In the genomic region with DNA sequence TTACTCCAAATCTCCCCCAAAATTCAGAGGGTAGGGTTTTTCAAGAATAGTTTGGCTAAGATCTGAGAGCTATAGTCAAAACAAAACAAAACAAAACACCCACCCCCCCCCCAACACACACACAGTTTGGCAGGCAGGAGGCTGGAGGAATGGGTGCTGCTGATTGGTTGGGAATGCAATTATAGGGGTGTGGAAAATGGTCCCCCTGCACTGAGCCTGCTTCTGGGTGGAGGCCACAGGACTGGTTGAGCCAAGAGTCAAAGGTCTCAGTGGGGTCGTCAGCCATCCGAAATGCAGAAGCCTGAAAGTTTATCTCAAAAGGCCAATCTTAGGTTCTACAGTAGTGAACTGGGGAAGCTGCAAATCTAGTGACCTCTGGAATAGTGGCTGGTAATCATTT, we compare ENCODE assay signal across 1 cellular context.
TF ChIP-seq lines count a peak whose summit lies in the region.

No MANE protein-coding gene starts in this region.

TF ChIP-seq in GM23338, 12 proteins besides CTCF, POLR2A, EP300 and RAD21 (continued from another document):
- TF ChIP-seq, protein P1, sequence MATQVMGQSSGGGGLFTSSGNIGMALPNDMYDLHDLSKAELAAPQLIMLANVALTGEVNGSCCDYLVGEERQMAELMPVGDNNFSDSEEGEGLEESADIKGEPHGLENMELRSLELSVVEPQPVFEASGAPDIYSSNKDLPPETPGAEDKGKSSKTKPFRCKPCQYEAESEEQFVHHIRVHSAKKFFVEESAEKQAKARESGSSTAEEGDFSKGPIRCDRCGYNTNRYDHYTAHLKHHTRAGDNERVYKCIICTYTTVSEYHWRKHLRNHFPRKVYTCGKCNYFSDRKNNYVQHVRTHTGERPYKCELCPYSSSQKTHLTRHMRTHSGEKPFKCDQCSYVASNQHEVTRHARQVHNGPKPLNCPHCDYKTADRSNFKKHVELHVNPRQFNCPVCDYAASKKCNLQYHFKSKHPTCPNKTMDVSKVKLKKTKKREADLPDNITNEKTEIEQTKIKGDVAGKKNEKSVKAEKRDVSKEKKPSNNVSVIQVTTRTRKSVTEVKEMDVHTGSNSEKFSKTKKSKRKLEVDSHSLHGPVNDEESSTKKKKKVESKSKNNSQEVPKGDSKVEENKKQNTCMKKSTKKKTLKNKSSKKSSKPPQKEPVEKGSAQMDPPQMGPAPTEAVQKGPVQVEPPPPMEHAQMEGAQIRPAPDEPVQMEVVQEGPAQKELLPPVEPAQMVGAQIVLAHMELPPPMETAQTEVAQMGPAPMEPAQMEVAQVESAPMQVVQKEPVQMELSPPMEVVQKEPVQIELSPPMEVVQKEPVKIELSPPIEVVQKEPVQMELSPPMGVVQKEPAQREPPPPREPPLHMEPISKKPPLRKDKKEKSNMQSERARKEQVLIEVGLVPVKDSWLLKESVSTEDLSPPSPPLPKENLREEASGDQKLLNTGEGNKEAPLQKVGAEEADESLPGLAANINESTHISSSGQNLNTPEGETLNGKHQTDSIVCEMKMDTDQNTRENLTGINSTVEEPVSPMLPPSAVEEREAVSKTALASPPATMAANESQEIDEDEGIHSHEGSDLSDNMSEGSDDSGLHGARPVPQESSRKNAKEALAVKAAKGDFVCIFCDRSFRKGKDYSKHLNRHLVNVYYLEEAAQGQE (IDR thresholded peaks at IDR 0.05; ENCODE audit: unreplicated experiment): no peak
- TF ChIP-seq ZNF331 (CRISPR knock-in tag; IDR thresholded peaks at IDR 0.05; ENCODE audit: low read depth) (no peak), EZH2 (IDR thresholded peaks at IDR 0.05; ENCODE audit: low read depth, unreplicated experiment) (no peak), NANOG (IDR thresholded peaks at IDR 0.05; ENCODE audit: borderline replicate concordance) (no peak), ZNF114 (CRISPR knock-in tag; IDR thresholded peaks at IDR 0.05) (no peak), POLR2AphosphoS5 (IDR thresholded peaks at IDR 0.05; ENCODE audit: low read depth) (no peak), STAT1 (IDR thresholded peaks at IDR 0.05; ENCODE audit: unreplicated experiment) (no peak), CREB1 (CRISPR knock-in tag; IDR thresholded peaks at IDR 0.05; ENCODE audit: low read depth) (no peak), EZH2phosphoT487 (IDR thresholded peaks at IDR 0.05; ENCODE audit: unreplicated experiment) (no peak)
- TF ChIP-seq, protein P2, sequence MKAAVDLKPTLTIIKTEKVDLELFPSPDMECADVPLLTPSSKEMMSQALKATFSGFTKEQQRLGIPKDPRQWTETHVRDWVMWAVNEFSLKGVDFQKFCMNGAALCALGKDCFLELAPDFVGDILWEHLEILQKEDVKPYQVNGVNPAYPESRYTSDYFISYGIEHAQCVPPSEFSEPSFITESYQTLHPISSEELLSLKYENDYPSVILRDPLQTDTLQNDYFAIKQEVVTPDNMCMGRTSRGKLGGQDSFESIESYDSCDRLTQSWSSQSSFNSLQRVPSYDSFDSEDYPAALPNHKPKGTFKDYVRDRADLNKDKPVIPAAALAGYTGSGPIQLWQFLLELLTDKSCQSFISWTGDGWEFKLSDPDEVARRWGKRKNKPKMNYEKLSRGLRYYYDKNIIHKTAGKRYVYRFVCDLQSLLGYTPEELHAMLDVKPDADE (IDR thresholded peaks at IDR 0.05): no peak
- TF ChIP-seq, protein P3, sequence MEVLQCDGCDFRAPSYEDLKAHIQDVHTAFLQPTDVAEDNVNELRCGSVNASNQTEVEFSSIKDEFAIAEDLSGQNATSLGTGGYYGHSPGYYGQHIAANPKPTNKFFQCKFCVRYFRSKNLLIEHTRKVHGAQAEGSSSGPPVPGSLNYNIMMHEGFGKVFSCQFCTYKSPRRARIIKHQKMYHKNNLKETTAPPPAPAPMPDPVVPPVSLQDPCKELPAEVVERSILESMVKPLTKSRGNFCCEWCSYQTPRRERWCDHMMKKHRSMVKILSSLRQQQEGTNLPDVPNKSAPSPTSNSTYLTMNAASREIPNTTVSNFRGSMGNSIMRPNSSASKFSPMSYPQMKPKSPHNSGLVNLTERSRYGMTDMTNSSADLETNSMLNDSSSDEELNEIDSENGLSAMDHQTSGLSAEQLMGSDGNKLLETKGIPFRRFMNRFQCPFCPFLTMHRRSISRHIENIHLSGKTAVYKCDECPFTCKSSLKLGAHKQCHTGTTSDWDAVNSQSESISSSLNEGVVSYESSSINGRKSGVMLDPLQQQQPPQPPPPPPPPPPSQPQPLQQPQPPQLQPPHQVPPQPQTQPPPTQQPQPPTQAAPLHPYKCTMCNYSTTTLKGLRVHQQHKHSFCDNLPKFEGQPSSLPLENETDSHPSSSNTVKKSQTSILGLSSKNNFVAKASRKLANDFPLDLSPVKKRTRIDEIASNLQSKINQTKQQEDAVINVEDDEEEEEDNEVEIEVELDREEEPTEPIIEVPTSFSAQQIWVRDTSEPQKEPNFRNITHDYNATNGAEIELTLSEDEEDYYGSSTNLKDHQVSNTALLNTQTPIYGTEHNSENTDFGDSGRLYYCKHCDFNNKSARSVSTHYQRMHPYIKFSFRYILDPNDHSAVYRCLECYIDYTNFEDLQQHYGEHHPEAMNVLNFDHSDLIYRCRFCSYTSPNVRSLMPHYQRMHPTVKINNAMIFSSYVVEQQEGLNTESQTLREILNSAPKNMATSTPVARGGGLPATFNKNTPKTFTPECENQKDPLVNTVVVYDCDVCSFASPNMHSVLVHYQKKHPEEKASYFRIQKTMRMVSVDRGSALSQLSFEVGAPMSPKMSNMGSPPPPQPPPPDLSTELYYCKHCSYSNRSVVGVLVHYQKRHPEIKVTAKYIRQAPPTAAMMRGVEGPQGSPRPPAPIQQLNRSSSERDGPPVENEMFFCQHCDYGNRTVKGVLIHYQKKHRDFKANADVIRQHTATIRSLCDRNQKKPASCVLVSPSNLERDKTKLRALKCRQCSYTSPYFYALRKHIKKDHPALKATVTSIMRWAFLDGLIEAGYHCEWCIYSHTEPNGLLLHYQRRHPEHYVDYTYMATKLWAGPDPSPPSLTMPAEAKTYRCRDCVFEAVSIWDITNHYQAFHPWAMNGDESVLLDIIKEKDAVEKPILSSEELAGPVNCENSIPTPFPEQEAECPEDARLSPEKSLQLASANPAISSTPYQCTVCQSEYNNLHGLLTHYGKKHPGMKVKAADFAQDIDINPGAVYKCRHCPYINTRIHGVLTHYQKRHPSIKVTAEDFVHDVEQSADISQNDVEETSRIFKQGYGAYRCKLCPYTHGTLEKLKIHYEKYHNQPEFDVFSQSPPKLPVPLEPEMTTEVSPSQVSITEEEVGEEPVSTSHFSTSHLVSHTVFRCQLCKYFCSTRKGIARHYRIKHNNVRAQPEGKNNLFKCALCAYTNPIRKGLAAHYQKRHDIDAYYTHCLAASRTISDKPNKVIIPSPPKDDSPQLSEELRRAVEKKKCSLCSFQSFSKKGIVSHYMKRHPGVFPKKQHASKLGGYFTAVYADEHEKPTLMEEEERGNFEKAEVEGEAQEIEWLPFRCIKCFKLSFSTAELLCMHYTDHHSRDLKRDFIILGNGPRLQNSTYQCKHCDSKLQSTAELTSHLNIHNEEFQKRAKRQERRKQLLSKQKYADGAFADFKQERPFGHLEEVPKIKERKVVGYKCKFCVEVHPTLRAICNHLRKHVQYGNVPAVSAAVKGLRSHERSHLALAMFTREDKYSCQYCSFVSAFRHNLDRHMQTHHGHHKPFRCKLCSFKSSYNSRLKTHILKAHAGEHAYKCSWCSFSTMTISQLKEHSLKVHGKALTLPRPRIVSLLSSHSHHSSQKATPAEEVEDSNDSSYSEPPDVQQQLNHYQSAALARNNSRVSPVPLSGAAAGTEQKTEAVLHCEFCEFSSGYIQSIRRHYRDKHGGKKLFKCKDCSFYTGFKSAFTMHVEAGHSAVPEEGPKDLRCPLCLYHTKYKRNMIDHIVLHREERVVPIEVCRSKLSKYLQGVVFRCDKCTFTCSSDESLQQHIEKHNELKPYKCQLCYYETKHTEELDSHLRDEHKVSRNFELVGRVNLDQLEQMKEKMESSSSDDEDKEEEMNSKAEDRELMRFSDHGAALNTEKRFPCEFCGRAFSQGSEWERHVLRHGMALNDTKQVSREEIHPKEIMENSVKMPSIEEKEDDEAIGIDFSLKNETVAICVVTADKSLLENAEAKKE (CRISPR knock-in tag; IDR thresholded peaks at IDR 0.05): no peak
